ENCODE assay signal across 1 cellular context in genomic region chr10:70267161-70267933, GRCh38.
TF ChIP-seq lines count a peak whose summit lies in the region.

No MANE protein-coding gene starts in this region.

TF ChIP-seq in HepG2, 621 proteins besides CTCF, POLR2A, EP300 and RAD21:
- TF ChIP-seq, protein P1, sequence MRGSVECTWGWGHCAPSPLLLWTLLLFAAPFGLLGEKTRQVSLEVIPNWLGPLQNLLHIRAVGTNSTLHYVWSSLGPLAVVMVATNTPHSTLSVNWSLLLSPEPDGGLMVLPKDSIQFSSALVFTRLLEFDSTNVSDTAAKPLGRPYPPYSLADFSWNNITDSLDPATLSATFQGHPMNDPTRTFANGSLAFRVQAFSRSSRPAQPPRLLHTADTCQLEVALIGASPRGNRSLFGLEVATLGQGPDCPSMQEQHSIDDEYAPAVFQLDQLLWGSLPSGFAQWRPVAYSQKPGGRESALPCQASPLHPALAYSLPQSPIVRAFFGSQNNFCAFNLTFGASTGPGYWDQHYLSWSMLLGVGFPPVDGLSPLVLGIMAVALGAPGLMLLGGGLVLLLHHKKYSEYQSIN (CRISPR knock-in tag; IDR thresholded peaks at IDR 0.05; ENCODE audit: borderline replicate concordance) = no peak
- TF ChIP-seq RFXAP (CRISPR knock-in tag; IDR thresholded peaks at IDR 0.05; ENCODE audit: borderline replicate concordance) = no peak
- TF ChIP-seq ZNF605 (CRISPR knock-in tag; IDR thresholded peaks at IDR 0.05) = no peak
- peak; percentile 31; the same call in 1 of the 2 replicates for TF ChIP-seq ZNF687 (CRISPR knock-in tag; IDR thresholded peaks at IDR 0.05)
- TF ChIP-seq SIN3A (IDR thresholded peaks at IDR 0.05; ENCODE audit: borderline replicate concordance, low read depth, low read length) = no peak
- TF ChIP-seq GABPB1 (CRISPR knock-in tag; IDR thresholded peaks at IDR 0.05) = peak; percentile 40; the same call in 1 of the 2 replicates
- TF ChIP-seq KMT2A (CRISPR knock-in tag; IDR thresholded peaks at IDR 0.05) = no peak
- TF ChIP-seq ZNF768 (CRISPR knock-in tag; IDR thresholded peaks at IDR 0.05) = peak; percentile 17; the same call in 1 of the 2 replicates
- TF ChIP-seq STAG1 (CRISPR knock-in tag; IDR thresholded peaks at IDR 0.05) = peak; percentile 49
- TF ChIP-seq, protein P2, sequence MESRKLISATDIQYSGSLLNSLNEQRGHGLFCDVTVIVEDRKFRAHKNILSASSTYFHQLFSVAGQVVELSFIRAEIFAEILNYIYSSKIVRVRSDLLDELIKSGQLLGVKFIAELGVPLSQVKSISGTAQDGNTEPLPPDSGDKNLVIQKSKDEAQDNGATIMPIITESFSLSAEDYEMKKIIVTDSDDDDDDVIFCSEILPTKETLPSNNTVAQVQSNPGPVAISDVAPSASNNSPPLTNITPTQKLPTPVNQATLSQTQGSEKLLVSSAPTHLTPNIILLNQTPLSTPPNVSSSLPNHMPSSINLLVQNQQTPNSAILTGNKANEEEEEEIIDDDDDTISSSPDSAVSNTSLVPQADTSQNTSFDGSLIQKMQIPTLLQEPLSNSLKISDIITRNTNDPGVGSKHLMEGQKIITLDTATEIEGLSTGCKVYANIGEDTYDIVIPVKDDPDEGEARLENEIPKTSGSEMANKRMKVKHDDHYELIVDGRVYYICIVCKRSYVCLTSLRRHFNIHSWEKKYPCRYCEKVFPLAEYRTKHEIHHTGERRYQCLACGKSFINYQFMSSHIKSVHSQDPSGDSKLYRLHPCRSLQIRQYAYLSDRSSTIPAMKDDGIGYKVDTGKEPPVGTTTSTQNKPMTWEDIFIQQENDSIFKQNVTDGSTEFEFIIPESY (CRISPR knock-in tag; IDR thresholded peaks at IDR 0.05) = peak; percentile 79
- peak; percentile 52; the same call in 1 of the 2 replicates for TF ChIP-seq FOSL2 (CRISPR knock-in tag; IDR thresholded peaks at IDR 0.05)
- TF ChIP-seq, protein P3, sequence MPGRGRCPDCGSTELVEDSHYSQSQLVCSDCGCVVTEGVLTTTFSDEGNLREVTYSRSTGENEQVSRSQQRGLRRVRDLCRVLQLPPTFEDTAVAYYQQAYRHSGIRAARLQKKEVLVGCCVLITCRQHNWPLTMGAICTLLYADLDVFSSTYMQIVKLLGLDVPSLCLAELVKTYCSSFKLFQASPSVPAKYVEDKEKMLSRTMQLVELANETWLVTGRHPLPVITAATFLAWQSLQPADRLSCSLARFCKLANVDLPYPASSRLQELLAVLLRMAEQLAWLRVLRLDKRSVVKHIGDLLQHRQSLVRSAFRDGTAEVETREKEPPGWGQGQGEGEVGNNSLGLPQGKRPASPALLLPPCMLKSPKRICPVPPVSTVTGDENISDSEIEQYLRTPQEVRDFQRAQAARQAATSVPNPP (CRISPR knock-in tag; IDR thresholded peaks at IDR 0.05) = no peak
TF ChIP-seq in HepG2: peak in this region for 6.
